8 cellular contexts compared by ENCODE assay signal in the genomic region with DNA sequence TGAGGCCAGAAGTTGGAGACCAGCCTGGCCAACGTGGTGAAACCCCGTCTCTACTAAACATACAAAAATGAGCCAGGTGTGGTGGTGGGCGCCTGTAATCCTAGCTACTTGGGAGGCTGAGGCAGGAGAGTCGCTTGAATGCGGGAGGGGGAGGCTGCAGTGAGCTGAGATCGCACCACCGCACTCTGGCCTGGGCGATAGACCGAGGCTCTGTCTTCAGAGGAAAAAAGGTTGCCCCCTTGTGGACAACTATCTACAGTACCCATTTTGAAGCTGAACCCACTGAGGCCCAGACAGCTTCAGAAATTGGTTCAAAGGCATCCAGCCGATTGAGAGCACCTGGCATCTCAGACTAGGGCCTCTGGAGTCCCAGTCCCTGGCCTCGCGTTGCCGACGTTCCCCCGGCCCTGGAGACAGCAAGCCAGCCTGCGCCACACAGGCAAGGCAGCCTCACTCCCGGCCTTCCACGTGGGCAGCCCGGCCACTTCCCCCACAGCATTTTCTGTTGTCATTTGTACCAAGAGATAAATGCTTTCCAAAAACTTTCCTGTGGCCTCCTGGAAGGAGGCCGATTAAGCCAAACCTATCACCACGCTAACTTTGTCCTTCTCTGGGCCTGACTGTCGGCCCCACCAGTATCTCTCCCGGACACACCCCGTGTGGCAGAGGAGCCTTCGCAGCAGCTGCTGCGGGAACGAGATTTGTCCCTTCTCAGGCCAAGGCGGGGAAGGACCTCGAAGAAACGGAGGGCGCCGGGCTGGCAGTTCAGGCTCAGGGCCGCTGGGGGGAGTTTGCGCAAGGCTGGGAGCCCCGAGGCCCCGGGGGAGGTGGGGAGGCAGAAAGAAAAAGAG.
DNase-seq lines count a peak whose midpoint lies in the region; ATAC-seq, FAIRE-seq and TF ChIP-seq lines count a peak whose summit lies in the region.

No MANE protein-coding gene starts in this region.

- H3F3A ChIP-seq in GM23338 (replicated peaks; ENCODE audit: low read depth), result 0 out of 2 replicates have a peak, but pooled peaks cover 4% of the 10 kb centered on the region

- peak overlapping the region; percentile 72 for H2AFZ ChIP-seq in GM23338
- H2AFZ ChIP-seq in endothelial cell of umbilical vein (ENCODE audit: low read depth, low read length), result no peak overlapping the region

- no peak for TF ChIP-seq POLR2A in endothelial cell of umbilical vein (IDR thresholded peaks at IDR 0.05; ENCODE audit: low read depth, low read length)

- H3K4me3 Mint-ChIP-seq in GM23338, result peak overlapping the region; percentile 49; the same call in 2 of the 3 replicates

- no peaks in the 10 kb centered on the region for H3K9me1 ChIP-seq in endothelial cell of umbilical vein (replicated peaks; ENCODE audit: control insufficient read depth, extremely low read depth, insufficient read depth, low read length)

- peaks cover 20% of the 10 kb centered on the region for H3K27me3 Mint-ChIP-seq in GM23338 (ENCODE audit: insufficient read depth, low read depth, poor library complexity)

- no peaks in the 10 kb centered on the region; the same call in 1 of the 2 replicates for H3K9me2 ChIP-seq in GM23338 (ENCODE audit: insufficient read depth)

- H3K4me1 ChIP-seq in GM23338 (ENCODE audit: insufficient read depth) (peaks cover 15% of the 10 kb centered on the region), endothelial cell of umbilical vein (ENCODE audit: control insufficient read depth, extremely low read depth, insufficient read depth, low read length) (peaks cover 27% of the 10 kb centered on the region), neutrophil (ENCODE audit: control insufficient read depth in 1 of 2, insufficient read depth in 1 of 2, low read depth in 1 of 2, low read length in 1 of 2) (peaks cover 30% of the 10 kb centered on the region in 2 experiments)

- H3K79me2 ChIP-seq in GM23338 (replicated peaks; ENCODE audit: insufficient read depth), result no peaks in the 10 kb centered on the region
- H3K79me2 ChIP-seq in endothelial cell of umbilical vein (ENCODE audit: control insufficient read depth, insufficient read depth, low read length), result peaks cover 9% of the 10 kb centered on the region

- DNase-seq in AG04449 (ENCODE audit: low read depth, low spot score) (no peak), GM23338 (ENCODE audit: low spot score) (peak; percentile 93), endothelial cell of umbilical vein (ENCODE audit: low read depth, low spot score) (no peak)

- no peaks in the 10 kb centered on the region for H3K36me3 ChIP-seq in GM23338 (ENCODE audit: insufficient read depth)
- H3K36me3 ChIP-seq in endothelial cell of umbilical vein (ENCODE audit: control insufficient read depth in 2 of 2, extremely low read depth in 1 of 2, insufficient read depth in 2 of 2, low read length in 2 of 2), result peaks cover 39 to 57% of the 10 kb centered on the region in 2 experiments
- peaks cover 100% of the 10 kb centered on the region for H3K36me3 ChIP-seq in neutrophil

- no TSS peak for BruUV-seq in endothelial cell of umbilical vein (replicated peaks; lab: Mats Ljungman, UMichigan)

- H3K9me3 ChIP-seq in endothelial cell of umbilical vein (replicated peaks; ENCODE audit: control insufficient read depth, insufficient read depth, low read length) (no peaks in the 10 kb centered on the region), neutrophil (no peaks in the 10 kb centered on the region)

- intact Hi-C loops in endothelial cell of umbilical vein (cut with micrococcal nuclease), result loop anchor here (1.0 to 10.0 kb wide), 3 partner anchors 55 to 604 kb away; no protein-coding TSS in a partner anchor

- no peaks in the 10 kb centered on the region for H3K36me3 Mint-ChIP-seq in GM23338 (ENCODE audit: low read depth)

- peaks cover 27% of the 10 kb centered on the region for H3K4me1 Mint-ChIP-seq in GM23338

- peak; percentile 77 for FAIRE-seq in endothelial cell of umbilical vein (lab: Jason Lieb, UNC)

- dilution Hi-C loops in endothelial cell of umbilical vein (cut with MboI; ENCODE audit: extremely low pct_ligation_motif_present, low sequenced_read_pairs), result no loop called here

- H3K9me3 Mint-ChIP-seq in GM23338, result no peaks in the 10 kb centered on the region; the same call in 2 of the 3 replicates

- no peak overlapping the region for H3K9ac ChIP-seq in endothelial cell of umbilical vein (replicated peaks; ENCODE audit: extremely low read depth, insufficient read depth, low read length)

- CTCF ChIA-PET in AG04449 (lab: Yijun Ruan, JAX) (interaction anchor here (0.8 to 3.0 kb wide), 10 partner anchors 8 to 493 kb away, joined by 3 to 20 read pairs (median 4); no protein-coding TSS in a partner anchor), endothelial cell of umbilical vein (lab: Charles Lee) (interaction anchor here (0.6 to 2.4 kb wide), 27 partner anchors 8 to 736 kb away, joined by 3 to 20 read pairs (median 5); partner anchors contain the start of gene FLI1)

- ATAC-seq in GM23338, result peak; percentile 89
- ATAC-seq in HG03095 (IDR thresholded peaks at IDR 0.05; ENCODE audit: unreplicated experiment), result no peak
- no peak for ATAC-seq in HG02840 (IDR thresholded peaks at IDR 0.05; ENCODE audit: low FRiP score, unreplicated experiment)
- ATAC-seq in HG02642 (IDR thresholded peaks at IDR 0.05; ENCODE audit: poor library complexity, unreplicated experiment), result no peak

- H3K27me3 ChIP-seq in GM23338 (ENCODE audit: insufficient read depth) (no peaks in the 10 kb centered on the region), endothelial cell of umbilical vein (ENCODE audit: control insufficient read depth in 2 of 2, insufficient read depth in 2 of 2, low read length in 2 of 2) (no peaks in the 10 kb centered on the region), neutrophil (no peaks in the 10 kb centered on the region)

- H3K4me3 ChIP-seq in AG04449 (ENCODE audit: low read depth, low read length) (no peak overlapping the region), GM23338 (peak overlapping the region; percentile 30; the same call in 1 of the 2 replicates), WI38 (ENCODE audit: low read depth, low read length) (no peak overlapping the region), endothelial cell of umbilical vein (replicated peaks in 1 of 3; ENCODE audit: insufficient read depth in 1 of 3, low read depth in 1 of 3, low read length in 3 of 3) (no peak overlapping the region), neutrophil (ENCODE audit: low read depth in 1 of 2, low read length in 1 of 2) (no peak overlapping the region)

- POLR2A ChIA-PET in AG04449 (lab: Yijun Ruan, JAX), result no interaction called here
- POLR2A ChIA-PET in endothelial cell of umbilical vein (lab: Charles Lee), result no interaction called here

- H4K20me1 ChIP-seq in GM23338 (replicated peaks; ENCODE audit: insufficient read depth) (no peaks in the 10 kb centered on the region), endothelial cell of umbilical vein (replicated peaks; ENCODE audit: control insufficient read depth, extremely low read depth, insufficient read depth, low read length) (no peaks in the 10 kb centered on the region)

- H3K4me2 ChIP-seq in GM23338, result peak overlapping the region; percentile 67
- H3K4me2 ChIP-seq in endothelial cell of umbilical vein (ENCODE audit: insufficient read depth, low read length), result no peak overlapping the region

- no peak overlapping the region for H3K27ac ChIP-seq in GM23338 (ENCODE audit: low read depth)
- H3K27ac ChIP-seq in endothelial cell of umbilical vein (ENCODE audit: insufficient read depth, low read depth, low read length), result no peak overlapping the region
- peak overlapping the region; percentile 31 for H3K27ac ChIP-seq in neutrophil

- H3K27ac Mint-ChIP-seq in GM23338, result no peak overlapping the region

- TF ChIP-seq CTCF in AG04449 (IDR thresholded peaks at IDR 0.05; ENCODE audit: insufficient read depth, low read length, missing control alignments), result peak; percentile 36
- TF ChIP-seq CTCF in GM23338 (conservative IDR thresholded peaks at IDR 0.05; ENCODE audit: low read depth in 2 of 2), result peak; percentile 64 to 74
- TF ChIP-seq CTCF in WI38 (IDR thresholded peaks at IDR 0.05; ENCODE audit: low read depth, low read length), result peak; percentile 61
- peak; percentile 29 to 39 for TF ChIP-seq CTCF in endothelial cell of umbilical vein (IDR thresholded peaks at IDR 0.05; ENCODE audit: extremely low read depth in 1 of 2, insufficient read depth in 1 of 2, low read depth in 1 of 2, low read length in 2 of 2)
- peak; percentile 47 for TF ChIP-seq CTCF in neutrophil (IDR thresholded peaks at IDR 0.05)

TF ChIP-seq in GM23338, 12 proteins besides CTCF, POLR2A, EP300 and RAD21:
- peak; percentile 29 for TF ChIP-seq EZH2 (IDR thresholded peaks at IDR 0.05; ENCODE audit: low read depth, unreplicated experiment)
- no peak for TF ChIP-seq ETS1 (IDR thresholded peaks at IDR 0.05)
TF ChIP-seq in GM23338: peak in this region for 1.

TF ChIP-seq in endothelial cell of umbilical vein, 7 proteins besides CTCF, POLR2A, EP300 and RAD21:
- TF ChIP-seq EZH2 (IDR thresholded peaks at IDR 0.05; ENCODE audit: borderline replicate concordance, low read depth, low read length, severe bottlenecking), result no peak
- TF ChIP-seq POLR2AphosphoS5 (IDR thresholded peaks at IDR 0.05; ENCODE audit: insufficient read depth, low read depth, low read length), result no peak
